ENCODE assay signal across 8 cellular contexts in the genomic region with DNA sequence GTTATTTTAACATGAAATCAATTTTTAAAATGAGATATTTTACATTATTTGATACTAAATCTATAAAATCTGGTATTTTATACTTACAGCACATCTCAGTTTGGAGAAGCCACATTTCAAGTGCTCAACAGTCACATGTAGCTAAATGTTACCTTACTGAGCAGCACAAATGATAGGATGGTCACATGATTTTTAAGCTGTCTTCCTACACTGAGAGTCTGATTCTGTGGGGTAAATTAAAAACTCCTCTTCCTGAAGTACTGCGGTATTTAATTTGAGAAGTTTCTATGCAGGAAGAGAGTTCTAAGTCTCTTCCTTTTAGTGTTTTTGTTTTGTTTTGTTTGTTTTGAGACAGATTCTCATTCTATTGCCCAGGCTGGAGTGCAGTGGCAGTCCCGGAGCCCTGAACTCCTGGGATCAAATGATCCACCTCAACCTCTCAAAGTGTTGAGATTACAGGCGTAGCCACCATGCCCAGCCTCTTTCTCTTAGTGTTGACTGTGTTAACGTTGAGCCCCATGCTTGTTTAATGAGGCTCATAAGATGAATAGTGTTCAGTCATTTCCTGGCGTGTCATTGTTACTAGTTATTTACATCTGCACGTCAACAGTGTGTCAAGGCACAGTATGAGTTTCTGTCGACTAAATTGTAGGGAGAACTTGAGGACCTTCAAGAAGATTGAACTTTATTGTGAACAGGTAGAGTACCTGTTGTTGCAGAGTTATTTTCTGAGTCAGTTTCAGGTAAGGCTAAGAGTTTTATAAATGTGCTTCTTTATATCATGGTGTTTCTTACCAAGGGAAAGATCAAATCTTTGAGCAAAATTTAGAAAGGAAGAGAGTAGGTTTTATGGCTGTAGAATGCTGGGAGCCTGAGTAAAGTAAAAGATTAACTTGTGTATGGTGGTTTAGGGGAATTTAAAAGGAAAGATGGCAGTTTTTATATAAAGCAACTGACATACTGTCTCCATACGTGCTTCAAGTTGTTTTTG. TPM values are rescaled to one million over a fixed set of nuclear protein-coding genes. Genes with fewer than 3 reads are reported as not detected.
DNase-seq lines count a peak whose midpoint lies in the region; ATAC-seq and TF ChIP-seq lines count a peak whose summit lies in the region.

No MANE protein-coding gene starts in this region.

- CTCF ChIA-PET in MCF 10A (lab: Yijun Ruan, JAX) = interaction anchor here (0.5 to 0.6 kb wide), 3 partner anchors 72 to 185 kb away, joined by 3 to 6 read pairs (median 3); no protein-coding TSS in a partner anchor

- no peak for ATAC-seq in HG03520 (IDR thresholded peaks at IDR 0.05; ENCODE audit: unreplicated experiment)
- no peak for ATAC-seq in HG03457 (IDR thresholded peaks at IDR 0.05; ENCODE audit: unreplicated experiment)
- no peak for ATAC-seq in GM21381 (IDR thresholded peaks at IDR 0.05; ENCODE audit: unreplicated experiment)

- no peak overlapping the region for H3K4me3 Mint-ChIP-seq in MCF 10A (ENCODE audit: unreplicated experiment)

- no peaks in the 10 kb centered on the region for H3K36me3 ChIP-seq in neutrophil

- no peaks in the 10 kb centered on the region for H3K27me3 ChIP-seq in neutrophil

- no peaks in the 10 kb centered on the region for H3K27me3 Mint-ChIP-seq in MCF 10A (ENCODE audit: insufficient read depth, unreplicated experiment)

- H3K27ac ChIP-seq in neutrophil = peak overlapping the region; percentile 29

- BruUV-seq in MCF 10A (replicated peaks; lab: Mats Ljungman, UMichigan) = no TSS peak

- H3K4me1 Mint-ChIP-seq in MCF 10A (ENCODE audit: insufficient read depth, unreplicated experiment) = peaks cover 34% of the 10 kb centered on the region

- POLR2A ChIA-PET in MCF 10A (lab: Yijun Ruan, JAX) = interaction anchor here (0.6 to 4.0 kb wide), 5 partner anchors 17 to 166 kb away, joined by 3 to 50 read pairs (median 4); no protein-coding TSS in a partner anchor

- intact Hi-C loops in MCF 10A (cut with micrococcal nuclease) = loop anchor here (5.0 kb wide), 1 partner anchor 198 kb away; no protein-coding TSS in a partner anchor

- peak; percentile 35 for DNase-seq in GM12864 (ENCODE audit: low read depth)
- peak; percentile 73 for DNase-seq in NCI-H774 (lab: John Stamatoyannopoulos, UW)
- DNase-seq in MCF 10A (ENCODE audit: unreplicated experiment) = no peak
- DNase-seq in SKM-1 (lab: John Stamatoyannopoulos, UW; ENCODE audit: unreplicated experiment) = no peak

- TF ChIP-seq CTCF in GM12864 (IDR thresholded peaks at IDR 0.05; ENCODE audit: low read depth, low read length, missing control alignments) = no peak
- no peak for TF ChIP-seq CTCF in MCF 10A (IDR thresholded peaks at IDR 0.05; ENCODE audit: unreplicated experiment)
- no peak for TF ChIP-seq CTCF in neutrophil (IDR thresholded peaks at IDR 0.05)

- peaks cover 53 to 63% of the 10 kb centered on the region in 2 experiments for H3K4me1 ChIP-seq in neutrophil (ENCODE audit: control insufficient read depth in 1 of 2, insufficient read depth in 1 of 2, low read depth in 1 of 2, low read length in 1 of 2)

- H3K4me3 ChIP-seq in GM12864 (ENCODE audit: low read depth, low read length) (peak overlapping the region; percentile 26; the same call in 1 of the 2 replicates), neutrophil (ENCODE audit: low read depth in 1 of 2, low read length in 1 of 2) (no peak overlapping the region)

- no peaks in the 10 kb centered on the region for H3K9me3 Mint-ChIP-seq in MCF 10A (ENCODE audit: unreplicated experiment)

- peaks cover 25% of the 10 kb centered on the region for H3K36me3 Mint-ChIP-seq in MCF 10A (ENCODE audit: insufficient read depth, unreplicated experiment)

- H3K9me3 ChIP-seq in neutrophil = no peaks in the 10 kb centered on the region

- peak overlapping the region; percentile 24 for H3K27ac Mint-ChIP-seq in MCF 10A (ENCODE audit: low read depth, unreplicated experiment)

RNA-seq across cellular contexts. Expression of a gene that starts 3.3 kb away (rescaled TPM):
- total RNA-seq in MCF 10A (2022) = 44.8 and 48.3 TPM in 2 replicates

RNA-seq across cellular contexts. Expression of a gene that starts 3.5 kb away (rescaled TPM):
- total RNA-seq in MCF 10A (2022) = 38.3 and 52.0 TPM in 2 replicates

Comparison
In these comparisons a context has a peak if more than half of its experiments do, and no peak if none do; other contexts are left out.
1. DNase-seq: peak in GM12864 (single experiment) and NCI-H774 (single experiment); none in MCF 10A (single experiment) and SKM-1 (single experiment).